2 cellular contexts compared by ENCODE assay signal in the genomic region with DNA sequence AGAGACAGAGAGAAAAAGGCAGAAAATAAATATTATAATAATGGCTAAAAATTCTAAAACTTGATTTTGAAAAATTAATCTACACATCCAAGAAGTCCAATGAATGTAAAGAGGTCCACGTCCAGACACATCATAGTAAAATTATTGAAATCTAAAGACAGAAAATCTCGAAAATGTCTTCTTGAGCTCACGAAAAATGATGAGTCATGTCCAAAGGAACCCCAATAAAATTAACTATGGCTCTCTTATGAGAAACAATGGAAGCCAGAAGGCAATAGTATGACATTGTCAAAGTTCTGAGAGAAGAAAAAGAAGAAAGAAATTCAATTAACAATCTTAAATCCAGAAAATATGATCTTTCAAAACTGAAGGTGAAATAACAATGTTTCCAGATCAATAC.
TF ChIP-seq lines count a peak whose summit lies in the region.

No MANE protein-coding gene starts in this region.

TF ChIP-seq in HepG2, 621 proteins besides CTCF, POLR2A, EP300 and RAD21:
- TF ChIP-seq NFE2L2 (IDR thresholded peaks at IDR 0.05; ENCODE audit: low read length) (peak; percentile 78), MAFF (IDR thresholded peaks at IDR 0.05; ENCODE audit: low read depth, low read length) (0 out of 2 replicates have a peak, but pooled peaks have one; percentile 15), ZNF660 (CRISPR knock-in tag; IDR thresholded peaks at IDR 0.05; ENCODE audit: borderline replicate concordance, low read depth) (no peak), MAFK (conservative IDR thresholded peaks at IDR 0.05 in 1 of 2, IDR thresholded peaks at IDR 0.05 in 1 of 2; ENCODE audit: low read length in 2 of 2) (peak; percentile 52 to 57)

TF ChIP-seq in H1, 55 proteins besides CTCF, POLR2A, EP300 and RAD21:
- TF ChIP-seq BACH1 (IDR thresholded peaks at IDR 0.05; ENCODE audit: low read length) (0 out of 2 replicates have a peak, but pooled peaks have one; percentile 16), SRF (IDR thresholded peaks at IDR 0.05; ENCODE audit: low read depth, low read length) (no peak)
